In the genomic region with DNA sequence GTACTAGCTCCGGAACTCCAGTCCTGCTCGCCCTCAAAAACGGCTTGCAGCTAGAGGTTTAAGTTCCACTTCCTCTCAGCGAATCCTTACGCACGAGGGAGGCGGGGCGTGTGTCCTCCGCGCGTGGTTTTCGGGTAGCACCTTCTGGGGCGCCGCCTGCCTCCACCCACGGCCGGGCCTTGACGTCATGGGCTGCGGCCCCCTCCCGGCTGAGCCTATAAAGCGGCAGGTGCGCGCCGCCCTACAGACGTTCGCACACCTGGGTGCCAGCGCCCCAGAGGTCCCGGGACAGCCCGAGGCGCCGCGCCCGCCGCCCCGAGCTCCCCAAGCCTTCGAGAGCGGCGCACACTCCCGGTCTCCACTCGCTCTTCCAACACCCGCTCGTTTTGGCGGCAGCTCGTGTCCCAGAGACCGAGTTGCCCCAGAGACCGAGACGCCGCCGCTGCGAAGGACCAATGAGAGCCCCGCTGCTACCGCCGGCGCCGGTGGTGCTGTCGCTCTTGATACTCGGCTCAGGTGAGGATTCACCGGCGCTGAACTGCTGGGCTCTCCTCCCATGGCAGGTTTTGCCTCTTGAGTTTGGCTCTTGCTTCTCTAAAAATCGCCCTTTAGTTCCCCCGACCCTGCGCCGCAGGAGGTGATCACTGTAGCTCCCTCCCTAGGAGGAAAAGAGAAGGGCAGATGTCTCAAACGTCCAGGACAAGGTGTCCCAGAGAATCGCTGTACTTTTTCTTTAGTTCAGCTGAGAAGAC, we compare ENCODE assay signal across 8 cellular contexts. TPM values are rescaled to one million over a fixed set of nuclear protein-coding genes. Genes with fewer than 3 reads are reported as not detected.
DNase-seq lines count a peak whose midpoint lies in the region; ATAC-seq, FAIRE-seq and TF ChIP-seq lines count a peak whose summit lies in the region.

Gene AREG, plus strand, starts transcription at position 246 of the 752 bp plus-strand sequence. Its CDS starts 210 bp downstream, at position 456.

- H3K27ac ChIP-seq in heart right ventricle = peak within 1 kb of the TSS in 8 of 10 donors; percentile 16 to 87 (median 48)
- H3K27ac ChIP-seq in psoas muscle = no peak within 1 kb of the TSS

- WGBS in heart right ventricle, 2 donors = 1% methylated on average over 63 to 64 of the region's 64 CpGs
- WGBS in psoas muscle, 3 donors = 1% methylated on average over 55 to 64 of the region's 64 CpGs

- DNase-seq in Caki2 (ENCODE audit: low read depth) (peak; percentile 80), HT-29 (ENCODE audit: low spot score) (peak; percentile 93), heart right ventricle (peak; percentile 59 to 62), psoas muscle (peak; percentile 68 to 75), urothelium cell line (ENCODE audit: low spot score) (peak; percentile 76)
- DNase-seq in activated naive CD4-positive, alpha-beta T cell treated with anti-CD3 and anti-CD28 coated beads, Interleukin-2, amount 50 U/mL, for 72 hours (ENCODE audit: low spot score in 2 of 2) = peak; percentile 74 to 86

- no peaks in the 10 kb centered on the region for H3K36me3 Mint-ChIP-seq in activated naive CD4-positive, alpha-beta T cell treated with anti-CD3 and anti-CD28 coated beads, Interleukin-2, amount 50 U/mL, for 72 hours

- peaks cover 0 to 14% (median 8%) of the 10 kb centered on the region in 9 donors for H3K4me1 ChIP-seq in heart right ventricle
- peaks cover 5% of the 10 kb centered on the region for H3K4me1 ChIP-seq in psoas muscle

- H3K27me3 ChIP-seq in heart right ventricle (no peaks in the 10 kb centered on the region), psoas muscle (ENCODE audit: insufficient read depth in 3 of 3, low read length in 2 of 3) (peaks cover 0 to 17% (median 3%) of the 10 kb centered on the region in 3 donors)

- H3K4me3 ChIP-seq in heart right ventricle (peak within 1 kb of the TSS; percentile 16 to 75 (median 64)), psoas muscle (peak within 1 kb of the TSS; percentile 74)

- ATAC-seq in GM21360 (IDR thresholded peaks at IDR 0.05; ENCODE audit: unreplicated experiment) (peak; percentile 88), SK-N-SH treated with all-trans-retinoic acid at 6 μM for 48 hours (peak; percentile 76), heart right ventricle (peak; percentile 70 to 93 (median 90)), psoas muscle (peak; percentile 53 to 90 (median 83))
- peak; percentile 90 to 93 for ATAC-seq in activated naive CD4-positive, alpha-beta T cell treated with anti-CD3 and anti-CD28 coated beads, Interleukin-2, amount 50 U/mL, for 72 hours

- in situ Hi-C loops in Caki2 (cut with HindIII; ENCODE audit: low pct_unique_long_range_greater_than_20kb, low sequenced_read_pairs) = no loop called here

- peak; percentile 88 for FAIRE-seq in urothelium cell line (lab: Jason Lieb, UNC)

- intact Hi-C loops in heart right ventricle (cut with DNase I) (loop anchor here in 4 of 10 donors (5.0 to 10.0 kb wide), 3 partner anchors 60 to 70 kb away; no protein-coding TSS in a partner anchor), psoas muscle (cut with DNase I) (no loop called here)

- H3K9me3 ChIP-seq in heart right ventricle (no peaks in the 10 kb centered on the region), psoas muscle (no peaks in the 10 kb centered on the region)

- TF ChIP-seq CTCF in heart right ventricle (IDR thresholded peaks at IDR 0.05) (peak in 8 of 9 donors; percentile 5 to 66 (median 59)), psoas muscle (IDR thresholded peaks at IDR 0.05) (peak; percentile 29)

- peak within 1 kb of the TSS; percentile 2 to 76 for H3K27ac Mint-ChIP-seq in activated naive CD4-positive, alpha-beta T cell treated with anti-CD3 and anti-CD28 coated beads, Interleukin-2, amount 50 U/mL, for 72 hours

- peaks cover 0 to 1% of the 10 kb centered on the region in 2 donors for H3K9me3 Mint-ChIP-seq in activated naive CD4-positive, alpha-beta T cell treated with anti-CD3 and anti-CD28 coated beads, Interleukin-2, amount 50 U/mL, for 72 hours

- H3K36me3 ChIP-seq in heart right ventricle = no peaks in the 10 kb centered on the region
- H3K36me3 ChIP-seq in psoas muscle (ENCODE audit: insufficient read depth in 1 of 2, low read depth in 1 of 2) = no peaks in the 10 kb centered on the region

TF ChIP-seq in SK-N-SH treated with all-trans-retinoic acid at 6 μM for 48 hours, 23 proteins besides CTCF, POLR2A, EP300 and RAD21:
- TF ChIP-seq ESRRG (CRISPR knock-in tag; IDR thresholded peaks at IDR 0.05) (no peak), PPARA (CRISPR knock-in tag; IDR thresholded peaks at IDR 0.05; ENCODE audit: borderline replicate concordance) (no peak), ZNF565 (CRISPR knock-in tag; conservative IDR thresholded peaks at IDR 0.05; ENCODE audit: low read depth) (no peak), GLIS3 (CRISPR knock-in tag; IDR thresholded peaks at IDR 0.05) (no peak), ARNTL (CRISPR knock-in tag; IDR thresholded peaks at IDR 0.05; ENCODE audit: borderline replicate concordance, low read depth) (no peak), ZNF70 (CRISPR knock-in tag; IDR thresholded peaks at IDR 0.05) (no peak), ISL1 (CRISPR knock-in tag; IDR thresholded peaks at IDR 0.05) (no peak), CREB5 (CRISPR knock-in tag; IDR thresholded peaks at IDR 0.05; ENCODE audit: low read depth) (no peak), TSHZ2 (CRISPR knock-in tag; IDR thresholded peaks at IDR 0.05) (no peak), ZNF8 (CRISPR knock-in tag; IDR thresholded peaks at IDR 0.05) (no peak), ZC3H10 (CRISPR knock-in tag; IDR thresholded peaks at IDR 0.05) (no peak)
TF ChIP-seq in SK-N-SH treated with all-trans-retinoic acid at 6 μM for 48 hours: peak in this region for 0.

RNA-seq across cellular contexts. Expression of gene AREG, which starts in this region (rescaled TPM):
- total RNA-seq in Caki2 (2014; rRNA removed; shearing (Covaris generic); ENCODE audit: low replicate concordance) = 20.6 and 30.6 TPM in 2 replicates
- 156 and 173 TPM in 2 replicates for total RNA-seq in HT-29 (2014; rRNA removed; shearing (Covaris generic))
- total RNA-seq in activated naive CD4-positive, alpha-beta T cell treated with anti-CD3 and anti-CD28 coated beads, Interleukin-2, amount 50 U/mL, for 72 hours = 1 to 10 TPM in 1 of 2 donors, under 1 TPM in 1; 0.49 to 2.1 TPM
- total RNA-seq in heart right ventricle (10 to 100 TPM in 3 of 10 donors, 1 to 10 TPM in 4, under 1 TPM in 1, not detected in 2; 0.77 to 17.7 (median 4.3) TPM), psoas muscle (1 to 10 TPM in 2 of 4 donors, under 1 TPM in 1, not detected in 1; 0.25 to 1.3 (median 1.2) TPM)
- polyA plus RNA-seq in heart right ventricle (10 to 100 TPM in 1 of 2 donors, 1 to 10 TPM in 1; 1.5 to 22.9 TPM), psoas muscle (1 to 10 TPM in 1 of 3 donors, under 1 TPM in 2; 0.29 to 1.2 (median 0.31) TPM)
